ENCODE assay signal across 27 cellular contexts in the genomic region with DNA sequence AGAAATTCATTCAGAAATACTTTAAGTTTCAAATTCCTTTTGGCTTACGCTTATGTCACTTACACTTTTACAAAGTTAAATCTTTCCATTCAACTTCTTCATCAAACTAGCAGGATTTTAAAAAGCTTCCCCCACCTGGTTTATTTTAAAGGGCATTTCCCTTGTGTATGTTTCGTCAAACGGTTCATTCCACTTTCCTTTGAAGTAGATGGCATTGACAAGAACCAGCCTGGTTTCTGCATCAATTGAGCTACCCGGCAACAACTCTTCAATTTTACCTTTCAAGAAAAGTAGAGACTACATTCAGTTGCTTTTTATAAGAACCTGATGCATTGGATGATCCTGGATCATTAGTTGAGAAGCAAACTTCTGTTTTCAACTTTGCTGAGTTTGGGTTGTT. TPM values are rescaled to one million over a fixed set of nuclear protein-coding genes. Genes with fewer than 3 reads are reported as not detected.
A peak's percentile ranks its signal among the peaks of the same experiment; 100 is the strongest.
DNase-seq lines count a peak whose midpoint lies in the region; ATAC-seq and TF ChIP-seq lines count a peak whose summit lies in the region.
"Had no signal": no experiment of that assay in that cellular context is flagged by ENCODE, and none has a peak within 500 bp of the region (broad histone marks: within the 10 kb centered on the region; RNA-seq: fewer than 3 reads in every experiment).

No MANE protein-coding gene starts in this region.

- H3K4me1 ChIP-seq in OCI-LY1 (ENCODE audit: insufficient read depth, low read length, severe bottlenecking): peaks cover 53% of the 10 kb centered on the region
- H3K4me1 ChIP-seq: sigmoid colon had no signal

- H3K27ac ChIP-seq in OCI-LY1 (ENCODE audit: low read depth, low read length, poor library complexity, severe bottlenecking): peak overlapping the region; percentile 80
- H3K27ac ChIP-seq: dorsolateral prefrontal cortex, epithelial cell of prostate, KMS-11, sigmoid colon had no signal

- TF ChIP-seq CTCF in OCI-LY1 (IDR thresholded peaks at IDR 0.05; ENCODE audit: low read length): no peak

- ATAC-seq in activated naive CD8-positive, alpha-beta T cell treated with anti-CD3 and anti-CD28 coated beads, Interleukin-2, amount 10 ng/mL, durations not matched to agents 7 days and 5 days (ENCODE audit: low read depth): no peak
- ATAC-seq in stimulated activated memory B cell treated with anti-CD40 and anti-IgM and Interleukin-4, amounts not matched to agents 10 μg/mL and 1 μg/mL and 100 μg/mL, for 72 hours: no peak
- ATAC-seq in GM19395 (IDR thresholded peaks at IDR 0.05; ENCODE audit: unreplicated experiment): no peak
- ATAC-seq: HCT116, left lobe of liver, SK-N-SH treated with all-trans-retinoic acid at 6 μM for 48 hours had no signal

- H4K20me1 ChIP-seq in OCI-LY1 (ENCODE audit: insufficient read depth, low read length): no peaks in the 10 kb centered on the region

- peaks cover 77% of the 10 kb centered on the region for H3K4me1 Mint-ChIP-seq in activated naive CD4-positive, alpha-beta T cell treated with anti-CD3 and anti-CD28 coated beads for 36 hours (ENCODE audit: low read depth)
- H3K4me1 Mint-ChIP-seq in activated naive CD8-positive, alpha-beta T cell treated with anti-CD3 and anti-CD28 coated beads, Interleukin-2, amount 10 ng/mL, durations not matched to agents 7 days and 5 days: peaks cover 25% of the 10 kb centered on the region
- H3K4me1 Mint-ChIP-seq in stimulated activated memory B cell treated with anti-CD40 and anti-IgM and Interleukin-4, amounts not matched to agents 10 μg/mL and 1 μg/mL and 100 μg/mL, for 72 hours: peaks cover 76% of the 10 kb centered on the region

- CTCF ChIA-PET in activated naive CD4-positive, alpha-beta T cell treated with anti-CD3 and anti-CD28 coated beads for 36 hours (lab: Charles Lee): interaction anchor here (0.7 to 2.0 kb wide), 5 partner anchors 12 to 151 kb away, joined by 3 to 11 read pairs (median 4); no protein-coding TSS in a partner anchor

- peak overlapping the region; percentile 7 for H3K4me3 Mint-ChIP-seq in activated naive CD4-positive, alpha-beta T cell treated with anti-CD3 and anti-CD28 coated beads for 36 hours
- H3K4me3 Mint-ChIP-seq in activated naive CD8-positive, alpha-beta T cell treated with anti-CD3 and anti-CD28 coated beads, Interleukin-2, amount 10 ng/mL, durations not matched to agents 7 days and 5 days: no peak overlapping the region
- H3K4me3 Mint-ChIP-seq in stimulated activated memory B cell treated with anti-CD40 and anti-IgM and Interleukin-4, amounts not matched to agents 10 μg/mL and 1 μg/mL and 100 μg/mL, for 72 hours: peak overlapping the region; percentile 12
- H3K4me3 Mint-ChIP-seq: mesothelial cell of epicardium, neural crest cell had no signal

- H3K9me3 Mint-ChIP-seq in activated naive CD4-positive, alpha-beta T cell treated with anti-CD3 and anti-CD28 coated beads for 36 hours: no peaks in the 10 kb centered on the region
- H3K9me3 Mint-ChIP-seq in activated naive CD8-positive, alpha-beta T cell treated with anti-CD3 and anti-CD28 coated beads, Interleukin-2, amount 10 ng/mL, durations not matched to agents 7 days and 5 days: no peaks in the 10 kb centered on the region
- no peaks in the 10 kb centered on the region for H3K9me3 Mint-ChIP-seq in stimulated activated memory B cell treated with anti-CD40 and anti-IgM and Interleukin-4, amounts not matched to agents 10 μg/mL and 1 μg/mL and 100 μg/mL, for 72 hours
- H3K9me3 Mint-ChIP-seq: mesothelial cell of epicardium, neural crest cell had no signal

- H2AFZ ChIP-seq in OCI-LY1 (ENCODE audit: low read length): no peak overlapping the region

- 0 out of 2 replicates have a peak, but pooled peaks cover 10% of the 10 kb centered on the region for H3F3A ChIP-seq in OCI-LY1 (ENCODE audit: insufficient read depth, low read length)

- intact Hi-C loops in activated naive CD4-positive, alpha-beta T cell treated with anti-CD3 and anti-CD28 coated beads for 36 hours (cut with micrococcal nuclease): loop anchor here (1.0 to 2.0 kb wide), 8 partner anchors 9 to 96 kb away; no protein-coding TSS in a partner anchor

- peak overlapping the region; percentile 32; the same call in 1 of the 2 replicates for H3K4me2 ChIP-seq in OCI-LY1 (ENCODE audit: low read length)
- H3K4me2 ChIP-seq: KMS-11 had no signal

- peaks cover 80% of the 10 kb centered on the region for H3K36me3 Mint-ChIP-seq in activated naive CD4-positive, alpha-beta T cell treated with anti-CD3 and anti-CD28 coated beads for 36 hours (ENCODE audit: low read depth)
- H3K36me3 Mint-ChIP-seq in activated naive CD8-positive, alpha-beta T cell treated with anti-CD3 and anti-CD28 coated beads, Interleukin-2, amount 10 ng/mL, durations not matched to agents 7 days and 5 days: peaks cover 63% of the 10 kb centered on the region
- H3K36me3 Mint-ChIP-seq in stimulated activated memory B cell treated with anti-CD40 and anti-IgM and Interleukin-4, amounts not matched to agents 10 μg/mL and 1 μg/mL and 100 μg/mL, for 72 hours: peaks cover 93% of the 10 kb centered on the region

- H3K79me2 ChIP-seq in OCI-LY1 (ENCODE audit: insufficient read depth, low read length): 0 out of 2 replicates have a peak, but pooled peaks cover 9% of the 10 kb centered on the region

- H3K27me3 Mint-ChIP-seq in activated naive CD4-positive, alpha-beta T cell treated with anti-CD3 and anti-CD28 coated beads for 36 hours (ENCODE audit: low read depth): no peaks in the 10 kb centered on the region
- H3K27me3 Mint-ChIP-seq in activated naive CD8-positive, alpha-beta T cell treated with anti-CD3 and anti-CD28 coated beads, Interleukin-2, amount 10 ng/mL, durations not matched to agents 7 days and 5 days: no peaks in the 10 kb centered on the region
- no peaks in the 10 kb centered on the region for H3K27me3 Mint-ChIP-seq in stimulated activated memory B cell treated with anti-CD40 and anti-IgM and Interleukin-4, amounts not matched to agents 10 μg/mL and 1 μg/mL and 100 μg/mL, for 72 hours

- no peaks in the 10 kb centered on the region for H3K27me3 ChIP-seq in OCI-LY1 (ENCODE audit: insufficient read depth, low read length)
- H3K27me3 ChIP-seq: dorsolateral prefrontal cortex, sigmoid colon had no signal

- peak overlapping the region; percentile 96 for H3K27ac Mint-ChIP-seq in activated naive CD4-positive, alpha-beta T cell treated with anti-CD3 and anti-CD28 coated beads for 36 hours
- peak overlapping the region; percentile 30 for H3K27ac Mint-ChIP-seq in activated naive CD8-positive, alpha-beta T cell treated with anti-CD3 and anti-CD28 coated beads, Interleukin-2, amount 10 ng/mL, durations not matched to agents 7 days and 5 days
- H3K27ac Mint-ChIP-seq in stimulated activated memory B cell treated with anti-CD40 and anti-IgM and Interleukin-4, amounts not matched to agents 10 μg/mL and 1 μg/mL and 100 μg/mL, for 72 hours: peak overlapping the region; percentile 99
- H3K27ac Mint-ChIP-seq: mesothelial cell of epicardium had no signal

- no peak for DNase-seq in activated naive CD4-positive, alpha-beta T cell treated with anti-CD3 and anti-CD28 coated beads for 36 hours
- DNase-seq in activated naive CD4-positive, alpha-beta T cell (lab: John Stamatoyannopoulos, UW): no peak
- DNase-seq in activated naive CD8-positive, alpha-beta T cell treated with anti-CD3 and anti-CD28 coated beads, Interleukin-2, amount 10 ng/mL, durations not matched to agents 7 days and 5 days: no peak
- DNase-seq in GM03348 (ENCODE audit: low spot score) (no peak), GDM1 (lab: John Stamatoyannopoulos, UW) (no peak)
- DNase-seq: ACHN; activated CD4-positive, CD25-positive, alpha-beta regulatory T cell; activated gamma-delta T cell; central memory CD4-positive, alpha-beta T cell; DMS153; dorsolateral prefrontal cortex; NCI-H1694 treated with DMSO at 0.1 percent for 48 hours; NCI-H526 treated with DMSO at 0.1 percent for 48 hours; sigmoid colon; stimulated activated CD4-positive, alpha-beta T cell treated with anti-CD3 and anti-CD28 coated beads, Interleukin-15, amount 100 ng/mL, for 24 hours; T1000 had no signal

- H3K9me3 ChIP-seq in OCI-LY1 (ENCODE audit: low read length): no peaks in the 10 kb centered on the region
- H3K9me3 ChIP-seq: sigmoid colon had no signal

- no peak overlapping the region for H3K4me3 ChIP-seq in OCI-LY1 (ENCODE audit: low read depth, low read length, poor library complexity, severe bottlenecking)
- H3K4me3 ChIP-seq: dorsolateral prefrontal cortex, sigmoid colon had no signal

- POLR2A ChIA-PET in activated naive CD8-positive, alpha-beta T cell treated with anti-CD3 and anti-CD28 coated beads, Interleukin-2, amount 10 ng/mL, durations not matched to agents 7 days and 5 days (lab: Charles Lee): interaction anchor here (1.5 kb wide), 2 partner anchors 9 to 35 kb away, joined by 3 read pairs; no protein-coding TSS in a partner anchor

- peaks cover 92% of the 10 kb centered on the region for H3K36me3 ChIP-seq in OCI-LY1 (ENCODE audit: insufficient read depth, low read length)

- H3K9ac ChIP-seq in OCI-LY1 (ENCODE audit: low read length): no peak overlapping the region
- H3K9ac ChIP-seq: KMS-11 had no signal

- no peaks in the 10 kb centered on the region for H3K9me2 ChIP-seq in OCI-LY1 (ENCODE audit: low read depth, low read length)

RNA-seq across cellular contexts. Expression of a gene that starts 9.8 kb away (rescaled TPM):
- total RNA-seq in activated naive CD4-positive, alpha-beta T cell treated with anti-CD3 and anti-CD28 coated beads for 36 hours: 10 to 100 TPM; 72.2 to 75.8 TPM
- 10 to 100 TPM; 56.4 to 56.8 TPM for total RNA-seq in activated naive CD8-positive, alpha-beta T cell treated with anti-CD3 and anti-CD28 coated beads, Interleukin-2, amount 10 ng/mL, durations not matched to agents 7 days and 5 days
- total RNA-seq: HT1080 had no signal

RNA-seq across cellular contexts. Expression of a gene that starts 51.6 kb away (rescaled TPM):
- 100 to 1,000 TPM; 200 to 208 TPM for total RNA-seq in activated naive CD4-positive, alpha-beta T cell treated with anti-CD3 and anti-CD28 coated beads for 36 hours
- total RNA-seq in activated naive CD8-positive, alpha-beta T cell treated with anti-CD3 and anti-CD28 coated beads, Interleukin-2, amount 10 ng/mL, durations not matched to agents 7 days and 5 days: 10 to 100 TPM; 58.6 to 59.8 TPM

Comparison
In these comparisons a context has a peak if more than half of its experiments do, and no peak if none do; other contexts are left out.
1. H3K27ac Mint-ChIP-seq: peak in every context shown above with its lines; median percentile 99 in stimulated activated memory B cell treated with anti-CD40 and anti-IgM and Interleukin-4, amounts not matched to agents 10 μg/mL and 1 μg/mL and 100 μg/mL, for 72 hours; 96 in activated naive CD4-positive, alpha-beta T cell treated with anti-CD3 and anti-CD28 coated beads for 36 hours; 30 in activated naive CD8-positive, alpha-beta T cell treated with anti-CD3 and anti-CD28 coated beads, Interleukin-2, amount 10 ng/mL, durations not matched to agents 7 days and 5 days.